ENCODE assay signal across 14 cellular contexts in the genomic region with DNA sequence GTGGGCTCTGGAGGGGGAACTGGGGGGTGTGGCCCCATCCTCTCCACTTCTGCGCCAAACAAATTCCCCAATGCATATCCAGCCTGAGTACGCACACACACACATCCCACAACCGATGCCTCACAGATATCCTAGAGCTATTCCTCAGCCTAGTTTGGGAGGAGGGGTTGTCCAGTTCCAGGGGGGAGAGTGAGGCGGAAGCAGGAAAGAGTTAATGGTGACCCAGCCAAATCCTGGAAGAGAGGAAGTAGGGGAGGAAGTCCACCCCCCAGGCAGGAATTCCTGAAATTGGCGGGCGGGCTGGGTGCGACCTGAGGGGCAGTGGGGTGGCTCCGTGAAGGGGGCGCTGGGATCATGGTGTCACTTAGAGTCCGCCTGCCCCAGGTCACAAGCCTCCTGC. TPM values are rescaled to one million over a fixed set of nuclear protein-coding genes. Genes with fewer than 3 reads are reported as not detected.
DNase-seq lines count a peak whose midpoint lies in the region; ATAC-seq, FAIRE-seq and TF ChIP-seq lines count a peak whose summit lies in the region.
"Had no signal": no experiment of that assay in that cellular context is flagged by ENCODE, and none has a peak within 500 bp of the region (broad histone marks: within the 10 kb centered on the region; RNA-seq: fewer than 3 reads in every experiment).

No MANE protein-coding gene starts in this region.

- H3K36me3 ChIP-seq in H7 (replicated peaks; ENCODE audit: control insufficient read depth, insufficient read depth, low read length) (no peaks in the 10 kb centered on the region), kidney (ENCODE audit: control insufficient read depth in 1 of 2, insufficient read depth in 2 of 2, low read length in 2 of 2) (no peaks in the 10 kb centered on the region), stomach smooth muscle (ENCODE audit: control insufficient read depth in 2 of 2, insufficient read depth in 2 of 2, low read length in 2 of 2) (no peaks in the 10 kb centered on the region)

- FAIRE-seq in kidney (lab: Jason Lieb, UNC), result no peak
- FAIRE-seq: TTC549 had no signal

- peaks cover 8 to 12% of the 10 kb centered on the region in 2 donors for H3K4me1 ChIP-seq in kidney (ENCODE audit: control insufficient read depth in 1 of 2, insufficient read depth in 1 of 2, low read depth in 1 of 2, low read length in 2 of 2)
- H3K4me1 ChIP-seq in stomach smooth muscle (ENCODE audit: control insufficient read depth, insufficient read depth, low read length), result peaks cover 6% of the 10 kb centered on the region

- intact Hi-C loops in kidney (cut with DNase I), result no loop called here

- peak; percentile 59 for DNase-seq in H7
- DNase-seq in caudate nucleus (lab: John Stamatoyannopoulos, UW), result no peak
- DNase-seq in kidney, result no peak
- DNase-seq in stimulated activated CD4-positive, alpha-beta T cell treated with anti-CD3 and anti-CD28 coated beads, Interleukin-1b, Interleukin-23, amount 100 ng/mL, for 48 hours, result no peak
- no peak for DNase-seq in dedifferentiated amniotic fluid mesenchymal stem cell (ENCODE audit: extremely low spot score)
- no peak for DNase-seq in activated CD4-positive, alpha-beta T cell treated with anti-CD3 and anti-CD28 coated beads for 4 hours
- DNase-seq: activated CD8-positive, alpha-beta memory T cell treated with anti-CD3 and anti-CD28 coated beads, Interleukin-2, amount 50 U/mL, for 4 hours; activated naive CD8-positive, alpha-beta T cell treated with anti-CD3 and anti-CD28 coated beads, Interleukin-2, amount 10 ng/mL, durations not matched to agents 7 days and 5 days; CD4-positive, CD25-positive, alpha-beta regulatory T cell; NCI-H524 treated with DMSO at 0.1 percent for 48 hours had no signal

- no peak for TF ChIP-seq CTCF in kidney (IDR thresholded peaks at IDR 0.05; ENCODE audit: borderline replicate concordance, extremely low read depth, insufficient read depth)

- peaks cover 59% of the 10 kb centered on the region for H3K27me3 ChIP-seq in H7 (ENCODE audit: control insufficient read depth, insufficient read depth, low read length)
- peaks cover 49 to 60% of the 10 kb centered on the region in 2 donors for H3K27me3 ChIP-seq in stomach smooth muscle (ENCODE audit: control insufficient read depth in 1 of 2, insufficient read depth in 2 of 2, low read length in 2 of 2)

- H3K4me3 ChIP-seq in H7 (ENCODE audit: insufficient read depth, low read depth, low read length) (no peak overlapping the region; the same call in 1 of the 2 replicates), kidney (ENCODE audit: low read length in 2 of 2) (peak overlapping the region; percentile 45 to 77), stomach smooth muscle (ENCODE audit: low read length in 2 of 2) (no peak overlapping the region)
- H3K4me3 ChIP-seq: smooth muscle cell had no signal

- ATAC-seq in HG02588 (IDR thresholded peaks at IDR 0.05; ENCODE audit: unreplicated experiment), result no peak

- H3K9ac ChIP-seq in kidney (ENCODE audit: low read length in 2 of 2) (peak overlapping the region in 1 of 2 donors; percentile 85), stomach smooth muscle (ENCODE audit: low read length in 2 of 2) (no peak overlapping the region)

- H3K27ac ChIP-seq in caudate nucleus (ENCODE audit: low read depth, low read length) (peak overlapping the region; percentile 78), kidney (ENCODE audit: low read depth in 2 of 2, low read length in 2 of 2) (peak overlapping the region; percentile 60 to 74), stomach smooth muscle (ENCODE audit: low read length) (peak overlapping the region; percentile 18)

- no peaks in the 10 kb centered on the region for H3K9me3 ChIP-seq in kidney (ENCODE audit: control insufficient read depth in 1 of 2, low read length in 2 of 2)
- H3K9me3 ChIP-seq in stomach smooth muscle (ENCODE audit: control insufficient read depth in 2 of 2, low read length in 2 of 2), result no peaks in the 10 kb centered on the region

RNA-seq across cellular contexts. Expression of a gene that starts 0.9 kb away (rescaled TPM):
- total RNA-seq in H7 (2014; rRNA removed; shearing (Covaris generic)), result 0.07 and 0.41 TPM in 2 replicates
- 9.7 TPM for total RNA-seq in kidney
- 6.8 TPM for polyA plus RNA-seq in kidney (ENCODE audit: insufficient read depth, low read depth, low replicate concordance)
- total RNA-seq: activated naive CD8-positive, alpha-beta T cell treated with anti-CD3 and anti-CD28 coated beads, Interleukin-2, amount 10 ng/mL, durations not matched to agents 7 days and 5 days; CD4-positive, CD25-positive, alpha-beta regulatory T cell; smooth muscle cell had no signal
- polyA plus RNA-seq: CD4-positive, CD25-positive, alpha-beta regulatory T cell; smooth muscle cell had no signal

RNA-seq across cellular contexts. Expression of a gene that starts 16.5 kb away (rescaled TPM):
- total RNA-seq in H7 (2014; rRNA removed; shearing (Covaris generic)), result 12.6 and 14.2 TPM in 2 replicates
- total RNA-seq in kidney, result 19.1 TPM
- polyA plus RNA-seq in kidney (ENCODE audit: insufficient read depth, low read depth, low replicate concordance), result 8.1 TPM

RNA-seq across cellular contexts. Expression of a gene that starts 38.1 kb away (rescaled TPM):
- total RNA-seq in H7 (2014; rRNA removed; shearing (Covaris generic)), result 42.5 and 48.6 TPM in 2 replicates
- total RNA-seq in kidney, result 93.8 TPM
- polyA plus RNA-seq in kidney (ENCODE audit: insufficient read depth, low read depth, low replicate concordance), result 36.6 TPM

Comparison
In these comparisons a context has a peak if more than half of its experiments do, and no peak if none do; other contexts are left out.
1. H3K4me3 ChIP-seq: peak in kidney (2 of 2); none in H7 (single experiment) and stomach smooth muscle (0 of 2).
2. H3K27ac ChIP-seq: peak in every context shown above with its lines; median percentile 78 in caudate nucleus; 67 in kidney; 18 in stomach smooth muscle.